ENCODE assay signal across 1 cellular context in genomic region chr10:60122190-60122589, GRCh38.
TF ChIP-seq lines count a peak whose summit lies in the region.

No MANE protein-coding gene starts in this region.

TF ChIP-seq in GM23338, 12 proteins besides CTCF, POLR2A, EP300 and RAD21 (continued from another document):
- TF ChIP-seq, protein P1, sequence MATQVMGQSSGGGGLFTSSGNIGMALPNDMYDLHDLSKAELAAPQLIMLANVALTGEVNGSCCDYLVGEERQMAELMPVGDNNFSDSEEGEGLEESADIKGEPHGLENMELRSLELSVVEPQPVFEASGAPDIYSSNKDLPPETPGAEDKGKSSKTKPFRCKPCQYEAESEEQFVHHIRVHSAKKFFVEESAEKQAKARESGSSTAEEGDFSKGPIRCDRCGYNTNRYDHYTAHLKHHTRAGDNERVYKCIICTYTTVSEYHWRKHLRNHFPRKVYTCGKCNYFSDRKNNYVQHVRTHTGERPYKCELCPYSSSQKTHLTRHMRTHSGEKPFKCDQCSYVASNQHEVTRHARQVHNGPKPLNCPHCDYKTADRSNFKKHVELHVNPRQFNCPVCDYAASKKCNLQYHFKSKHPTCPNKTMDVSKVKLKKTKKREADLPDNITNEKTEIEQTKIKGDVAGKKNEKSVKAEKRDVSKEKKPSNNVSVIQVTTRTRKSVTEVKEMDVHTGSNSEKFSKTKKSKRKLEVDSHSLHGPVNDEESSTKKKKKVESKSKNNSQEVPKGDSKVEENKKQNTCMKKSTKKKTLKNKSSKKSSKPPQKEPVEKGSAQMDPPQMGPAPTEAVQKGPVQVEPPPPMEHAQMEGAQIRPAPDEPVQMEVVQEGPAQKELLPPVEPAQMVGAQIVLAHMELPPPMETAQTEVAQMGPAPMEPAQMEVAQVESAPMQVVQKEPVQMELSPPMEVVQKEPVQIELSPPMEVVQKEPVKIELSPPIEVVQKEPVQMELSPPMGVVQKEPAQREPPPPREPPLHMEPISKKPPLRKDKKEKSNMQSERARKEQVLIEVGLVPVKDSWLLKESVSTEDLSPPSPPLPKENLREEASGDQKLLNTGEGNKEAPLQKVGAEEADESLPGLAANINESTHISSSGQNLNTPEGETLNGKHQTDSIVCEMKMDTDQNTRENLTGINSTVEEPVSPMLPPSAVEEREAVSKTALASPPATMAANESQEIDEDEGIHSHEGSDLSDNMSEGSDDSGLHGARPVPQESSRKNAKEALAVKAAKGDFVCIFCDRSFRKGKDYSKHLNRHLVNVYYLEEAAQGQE (IDR thresholded peaks at IDR 0.05; ENCODE audit: unreplicated experiment), result no peak
- no peak for TF ChIP-seq ZNF331 (CRISPR knock-in tag; IDR thresholded peaks at IDR 0.05; ENCODE audit: low read depth)
- no peak for TF ChIP-seq NANOG (IDR thresholded peaks at IDR 0.05; ENCODE audit: borderline replicate concordance)
- TF ChIP-seq JUNB (IDR thresholded peaks at IDR 0.05; ENCODE audit: unreplicated experiment), result no peak
- no peak for TF ChIP-seq EZH2 (IDR thresholded peaks at IDR 0.05; ENCODE audit: low read depth, unreplicated experiment)
- TF ChIP-seq ZNF114 (CRISPR knock-in tag; IDR thresholded peaks at IDR 0.05), result no peak
